Comparison of ENCODE assay signal across 18 cellular contexts in the genomic region with DNA sequence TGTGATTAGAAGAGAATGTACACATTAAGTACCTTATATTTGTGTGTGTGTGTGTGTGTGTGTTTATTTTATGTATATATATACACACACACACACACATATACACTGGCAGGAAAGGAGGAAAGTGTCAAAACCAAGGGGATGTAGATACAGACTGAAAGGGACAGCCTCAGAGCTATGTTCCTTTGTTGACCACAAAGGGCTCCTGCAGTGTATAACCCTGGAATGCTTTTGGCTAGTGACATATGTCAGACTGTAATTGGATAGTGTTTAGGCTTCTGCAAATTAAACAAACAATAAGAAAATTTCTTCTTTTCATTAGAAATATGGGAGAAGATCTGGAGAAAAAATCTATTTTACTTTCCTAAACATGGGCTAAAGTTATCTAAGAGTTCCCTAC. TPM values are rescaled to one million over a fixed set of nuclear protein-coding genes. Genes with fewer than 3 reads are reported as not detected.
"Had no signal": no experiment of that assay in that cellular context is flagged by ENCODE, and none has a peak within 500 bp of the region (broad histone marks: within the 10 kb centered on the region; RNA-seq: fewer than 3 reads in every experiment).

No MANE protein-coding gene starts in this region.

- H3K4me3 ChIP-seq: prostate gland, sigmoid colon, tibial artery, vagina had no signal

- H3K4me1 ChIP-seq: prostate gland had no signal

- H3K27ac ChIP-seq: prostate gland, sigmoid colon, tibial artery, vagina had no signal

- H3K36me3 ChIP-seq: prostate gland had no signal

- H3K9me3 Mint-ChIP-seq: activated naive CD4-positive, alpha-beta T cell treated with anti-CD3 and anti-CD28 coated beads, Interleukin-2, amount 50 U/mL, for 24 hours; brain; nephron had no signal

- H3K9me3 ChIP-seq: prostate gland, sigmoid colon, tibial artery, vagina had no signal

- ATAC-seq: left cardiac atrium had no signal

- H3K27me3 ChIP-seq: sigmoid colon, tibial artery, vagina had no signal

- H3K27me3 Mint-ChIP-seq: activated naive CD4-positive, alpha-beta T cell treated with anti-CD3 and anti-CD28 coated beads, Interleukin-2, amount 50 U/mL, for 24 hours; brain had no signal

- DNase-seq: amygdala; cerebellar nuclear complex; left cardiac atrium; occipital lobe; sigmoid colon; stimulated activated CD4-positive, alpha-beta T cell treated with anti-CD3 and anti-CD28 coated beads, Interleukin-4, amount 100 ng/mL, for 4 hours; tibial artery had no signal

- H3K4me3 Mint-ChIP-seq: activated naive CD4-positive, alpha-beta T cell treated with anti-CD3 and anti-CD28 coated beads, Interleukin-2, amount 50 U/mL, for 24 hours; nephron had no signal

- H3K27ac Mint-ChIP-seq: activated naive CD4-positive, alpha-beta T cell treated with anti-CD3 and anti-CD28 coated beads, Interleukin-2, amount 50 U/mL, for 24 hours had no signal

RNA-seq across cellular contexts. Expression of a gene that starts 19.9 kb away (rescaled TPM):
- total RNA-seq: dermis microvascular lymphatic vessel endothelial cell; fibroblast of villous mesenchyme; left cardiac atrium; lung microvascular endothelial cell; mucosa of gallbladder; occipital lobe; prostate gland; sigmoid colon; T-helper 2 cell treated with Interferon-gamma antibody and Interleukin-4, amounts not matched to agents 100 ng/mL and 5 ng/mL, for 36 hours; vagina had no signal
- polyA plus RNA-seq: esophagus, sigmoid colon had no signal

RNA-seq across cellular contexts. Expression of a gene that starts 35.1 kb away (rescaled TPM):
- total RNA-seq: dermis microvascular lymphatic vessel endothelial cell; lung microvascular endothelial cell; mucosa of gallbladder; T-helper 2 cell treated with Interferon-gamma antibody and Interleukin-4, amounts not matched to agents 100 ng/mL and 5 ng/mL, for 36 hours; vagina had no signal
